20 cellular contexts compared by ENCODE assay signal in genomic region chr4:146495277-146495676, GRCh38. TPM values are rescaled to one million over a fixed set of nuclear protein-coding genes. Genes with fewer than 3 reads are reported as not detected.
DNase-seq lines count a peak whose midpoint lies in the region; ATAC-seq, FAIRE-seq and TF ChIP-seq lines count a peak whose summit lies in the region.
"Had no signal": no experiment of that assay in that cellular context is flagged by ENCODE, and none has a peak within 500 bp of the region (broad histone marks: within the 10 kb centered on the region; RNA-seq: fewer than 3 reads in every experiment).

No MANE protein-coding gene starts in this region.

- no peak for TF ChIP-seq RAD21 in K562 (CRISPR knock-in tag; conservative IDR thresholded peaks at IDR 0.05 in 1 of 2, IDR thresholded peaks at IDR 0.05 in 1 of 2)

- H3K4me1 ChIP-seq in CD8-positive, alpha-beta memory T cell (ENCODE audit: insufficient read depth, low read length): no peaks in the 10 kb centered on the region
- no peaks in the 10 kb centered on the region for H3K4me1 ChIP-seq in K562 (replicated peaks in 1 of 2; ENCODE audit: control insufficient read depth in 2 of 2, insufficient read depth in 2 of 2, low read length in 2 of 2)
- H3K4me1 ChIP-seq: BLaER1 treated with 17β-estradiol and CSF1 and Interleukin-3, amounts not matched to agents 10 nM and 100 nM; heart left ventricle; parathyroid adenoma; spleen had no signal

- no TSS peak for BruUV-seq in K562 (replicated peaks; lab: Mats Ljungman, UMichigan)

- peaks cover 2 to 12% (median 7%) of the 10 kb centered on the region in 3 donors for H3K36me3 Mint-ChIP-seq in CD8-positive, alpha-beta memory T cell

- no peak overlapping the region for H3K27ac ChIP-seq in CD8-positive, alpha-beta memory T cell (ENCODE audit: low read depth, low read length)
- no peak overlapping the region for H3K27ac ChIP-seq in K562 (ENCODE audit: extremely low read depth, low read depth, low read length)
- H3K27ac ChIP-seq: BLaER1 treated with 17β-estradiol and CSF1 and Interleukin-3, amounts not matched to agents 10 nM and 100 nM; heart left ventricle; parathyroid adenoma; spleen had no signal

- intact Hi-C loops in K562 (cut with micrococcal nuclease): no loop called here

- H3K79me2 ChIP-seq in K562 (ENCODE audit: control insufficient read depth, insufficient read depth, low read length): no peaks in the 10 kb centered on the region
- H3K79me2 ChIP-seq: parathyroid adenoma had no signal

- FAIRE-seq in K562 (lab: Jason Lieb, UNC): no peak

- no peaks in the 10 kb centered on the region for H3K9me3 Mint-ChIP-seq in CD8-positive, alpha-beta memory T cell
- H3K9me3 Mint-ChIP-seq: activated CD4-positive, alpha-beta memory T cell treated with anti-CD3 and anti-CD28 coated beads for 36 hours; endodermal cell had no signal

- no peaks in the 10 kb centered on the region for H3K27me3 Mint-ChIP-seq in CD8-positive, alpha-beta memory T cell
- H3K27me3 Mint-ChIP-seq: activated CD4-positive, alpha-beta memory T cell treated with anti-CD3 and anti-CD28 coated beads for 36 hours had no signal

- no peaks in the 10 kb centered on the region; the same call in 1 of the 2 replicates for H4K20me1 ChIP-seq in K562 (replicated peaks; ENCODE audit: control insufficient read depth, insufficient read depth, low read length)
- H4K20me1 ChIP-seq: BLaER1 treated with 17β-estradiol and CSF1 and Interleukin-3, amounts not matched to agents 10 nM and 100 nM had no signal

- no peaks in the 10 kb centered on the region for H3K9me1 ChIP-seq in K562 (ENCODE audit: control insufficient read depth, insufficient read depth, low read length)

- TF ChIP-seq POLR2A in K562 (conservative IDR thresholded peaks at IDR 0.05): no peak

- ATAC-seq in K562: no peak
- ATAC-seq: heart left ventricle, mucosa of descending colon had no signal

- no peak overlapping the region for H3K4me3 Mint-ChIP-seq in CD8-positive, alpha-beta memory T cell
- H3K4me3 Mint-ChIP-seq: activated CD4-positive, alpha-beta memory T cell treated with anti-CD3 and anti-CD28 coated beads for 36 hours; endodermal cell had no signal

- H2AFZ ChIP-seq in K562 (ENCODE audit: low read depth, low read length): no peak overlapping the region
- H2AFZ ChIP-seq: parathyroid adenoma had no signal

- peaks cover 23 to 52% (median 48%) of the 10 kb centered on the region in 3 donors for H3K4me1 Mint-ChIP-seq in CD8-positive, alpha-beta memory T cell

- no peaks in the 10 kb centered on the region for H3K36me3 ChIP-seq in CD8-positive, alpha-beta memory T cell (ENCODE audit: insufficient read depth, low read length)
- H3K36me3 ChIP-seq in K562 (ENCODE audit: control insufficient read depth, insufficient read depth, low read length): no peaks in the 10 kb centered on the region
- H3K36me3 ChIP-seq: spleen had no signal

- H3K27ac Mint-ChIP-seq in CD8-positive, alpha-beta memory T cell: peak overlapping the region in 5 of 8 donors; percentile 7 to 62 (median 8)
- H3K27ac Mint-ChIP-seq: activated CD4-positive, alpha-beta memory T cell treated with anti-CD3 and anti-CD28 coated beads for 36 hours; endodermal cell had no signal

- H3K27me3 ChIP-seq in CD8-positive, alpha-beta memory T cell (ENCODE audit: insufficient read depth, low read length, poor library complexity, severe bottlenecking): no peaks in the 10 kb centered on the region
- H3K27me3 ChIP-seq in K562 (ENCODE audit: control insufficient read depth in 2 of 2, insufficient read depth in 2 of 2, low read length in 2 of 2): no peaks in the 10 kb centered on the region
- H3K27me3 ChIP-seq: BLaER1 treated with 17β-estradiol and CSF1 and Interleukin-3, amounts not matched to agents 10 nM and 100 nM; heart left ventricle; spleen had no signal

- no peak overlapping the region for H3K4me3 ChIP-seq in CD8-positive, alpha-beta memory T cell (ENCODE audit: low read length)
- H3K4me3 ChIP-seq in K562: no peak overlapping the region
- H3K4me3 ChIP-seq: BLaER1 treated with 17β-estradiol and CSF1 and Interleukin-3, amounts not matched to agents 10 nM and 100 nM; heart left ventricle; mucosa of descending colon; spleen had no signal

- CTCF ChIA-PET in CD8-positive, alpha-beta memory T cell (lab: Charles Lee): no interaction called here
- CTCF ChIA-PET in K562 (lab: Yijun Ruan, JAX; ENCODE audit: low intra/inter-chr PET ratio) (no interaction called here), GM10248 (lab: Yijun Ruan, JAX) (interaction anchor here (1.4 kb wide), 1 partner anchor 12 kb away, joined by 3 read pairs; no protein-coding TSS in a partner anchor)

- POLR2A ChIA-PET in CD8-positive, alpha-beta memory T cell (lab: Charles Lee): no interaction called here
- POLR2A ChIA-PET in K562 (lab: Yijun Ruan, JAX) (no interaction called here), GM10248 (lab: Yijun Ruan, JAX) (no interaction called here)

- no peak for TF ChIP-seq EP300 in K562 (IDR thresholded peaks at IDR 0.05; ENCODE audit: low read length)

- H3K9me3 ChIP-seq in CD8-positive, alpha-beta memory T cell (ENCODE audit: low read length): no peaks in the 10 kb centered on the region
- no peaks in the 10 kb centered on the region for H3K9me3 ChIP-seq in K562 (replicated peaks; ENCODE audit: control insufficient read depth, insufficient read depth, low read depth, low read length)
- H3K9me3 ChIP-seq: BLaER1 treated with 17β-estradiol and CSF1 and Interleukin-3, amounts not matched to agents 10 nM and 100 nM; heart left ventricle; mucosa of descending colon; spleen had no signal

- WGBS in K562 (ENCODE audit: insufficient coverage, low coverage, missing lambda C conversion rate): 25% methylated on average over 1 of the region's 1 CpG

- no peak overlapping the region for H3K4me2 ChIP-seq in K562 (ENCODE audit: insufficient read depth, low read length)
- H3K4me2 ChIP-seq: BLaER1 treated with 17β-estradiol and CSF1 and Interleukin-3, amounts not matched to agents 10 nM and 100 nM had no signal

- in situ Hi-C loops in K562 (cut with MboI): no loop called here

- DNase-seq in CD8-positive, alpha-beta memory T cell: no peak
- DNase-seq in HT1080 (ENCODE audit: low read depth): peak; percentile 20
- DNase-seq in K562 (ENCODE audit: extremely low read depth in 1 of 4, low spot score in 3 of 4): no peak
- peak; percentile 8 for DNase-seq in kidney tubule cell (ENCODE audit: low spot score)
- no peak for DNase-seq in globus pallidus (ENCODE audit: low spot score)
- DNase-seq in iPS-NIHi7 (ENCODE audit: extremely low spot score): no peak
- DNase-seq in GM19240 (ENCODE audit: insufficient read length, low spot score): no peak
- no peak for DNase-seq in GM10248 (ENCODE audit: extremely low spot score)
- DNase-seq: activated CD4-positive, alpha-beta memory T cell treated with anti-CD3 and anti-CD28 coated beads for 36 hours; caudate nucleus; DMS79; endodermal cell; heart left ventricle; mucosa of descending colon; NCI-H82; SHP77 treated with DMSO at 0.1 percent for 48 hours; spleen; T-helper 9 cell had no signal

- no peak overlapping the region for H3K9ac ChIP-seq in K562 (ENCODE audit: insufficient read depth in 1 of 2, low read depth in 2 of 2, low read length in 2 of 2)
- H3K9ac ChIP-seq: BLaER1 treated with 17β-estradiol and CSF1 and Interleukin-3, amounts not matched to agents 10 nM and 100 nM; parathyroid adenoma had no signal

- TF ChIP-seq CTCF in K562 (IDR thresholded peaks at IDR 0.05 in 2 of 3, conservative IDR thresholded peaks at IDR 0.05 in 1 of 3; ENCODE audit: insufficient read depth in 2 of 3, low read depth in 1 of 3, low read length in 3 of 3): no peak
- TF ChIP-seq CTCF in GM10248 (IDR thresholded peaks at IDR 0.05; ENCODE audit: control extremely low read depth, extremely low read depth, low read depth, missing control alignments): no peak

TF ChIP-seq in K562, 482 proteins besides CTCF, POLR2A, EP300 and RAD21 (continues in another document):
- no peak for TF ChIP-seq ZNF707 (CRISPR knock-in tag; conservative IDR thresholded peaks at IDR 0.05)
- TF ChIP-seq TOE1 (IDR thresholded peaks at IDR 0.05; ENCODE audit: borderline replicate concordance): no peak
- TF ChIP-seq TOE1 (CRISPR knock-in tag; IDR thresholded peaks at IDR 0.05; ENCODE audit: borderline replicate concordance, low read depth): no peak
- TF ChIP-seq TEAD1 (CRISPR knock-in tag; IDR thresholded peaks at IDR 0.05): 0 out of 4 replicates have a peak, but pooled peaks of 1 of the 2 experiments have one; percentile 47
- TF ChIP-seq KDM1A (IDR thresholded peaks at IDR 0.05): peak; percentile 74 to 79; a peak in 3 of 4 replicates
- no peak for TF ChIP-seq ZNF778 (CRISPR knock-in tag; IDR thresholded peaks at IDR 0.05)
- TF ChIP-seq RCOR1 (IDR thresholded peaks at IDR 0.05; ENCODE audit: borderline replicate concordance in 1 of 2, low read depth in 2 of 2, low read length in 2 of 2): peak in 1 of 2 experiments; percentile 58; a peak in 1 of 4 replicates

RNA-seq across cellular contexts. Expression of gene SLC10A7, which starts 26.5 kb away (rescaled TPM):
- total RNA-seq in CD8-positive, alpha-beta memory T cell: 10 to 100 TPM; 13.0 to 15.7 TPM
- polyA plus RNA-seq in CD8-positive, alpha-beta memory T cell: 9.0 TPM
- 5.6 and 5.8 TPM in 2 replicates for total RNA-seq in HT1080 (2014; rRNA removed; shearing (Covaris generic))
- 5.0 and 6.2 TPM in 2 replicates for polyA plus RNA-seq in HT1080 (2015; cell fraction: cytosol; rRNA removed)
- 8.9 and 9.7 TPM in 2 replicates for polyA plus RNA-seq in HT1080 (2015; cell fraction: nucleus; rRNA removed)
- total RNA-seq in K562 (2011; cell fraction: chromatin; rRNA removed; ENCODE audit: low replicate concordance): 32.0 and 65.9 TPM in 2 replicates
- total RNA-seq in K562 (2011; cell fraction: nucleolus; rRNA removed): 18.0 and 21.6 TPM in 2 replicates
- 41.2 and 63.6 TPM in 2 replicates for total RNA-seq in K562 (2011; cell fraction: nucleoplasm; rRNA removed)
- total RNA-seq in K562 (2014; rRNA removed): 11.4 and 16.1 TPM in 2 replicates
- total RNA-seq in K562 (2014; rRNA removed; fragmentation: Illumina TruSeq; extraction: Trizol): 22.8 and 25.3 TPM in 2 replicates
- total RNA-seq in K562 (2015; rRNA removed; fragmentation: Illumina TruSeq; extraction: Trizol): 17.5 and 18.7 TPM in 2 replicates
- 13.9 and 14.8 TPM in 2 replicates for total RNA-seq in K562 (2021)
- 18.9 and 21.5 TPM in 2 replicates for polyA plus RNA-seq in K562 (2011; rRNA removed)
- polyA plus RNA-seq in K562 (2011; cell fraction: cytosol; rRNA removed): 6.6 and 17.5 TPM in 2 replicates
- 13.3 and 21.5 TPM in 2 replicates for polyA plus RNA-seq in K562 (2011; cell fraction: nucleus; rRNA removed)
- 7.7 and 11.9 TPM in 2 replicates for polyA plus RNA-seq in K562 (2012)
- 13.6 and 18.2 TPM in 2 replicates for polyA plus RNA-seq in K562 (2014; fragmentation: Illumina TruSeq; extraction: Trizol)
- polyA plus RNA-seq in K562 (2014; fragmentation: Nextera tagmentation; extraction: Ambion mirVana): 1 to 10 TPM; 6.4 to 8.9 TPM
- 9.6 and 13.6 TPM in 2 replicates for polyA plus RNA-seq in K562 (2014; rRNA removed)
- 32.3 and 37.2 TPM in 2 replicates for polyA minus RNA-seq in K562 (2011; rRNA and poly(A)+ RNA removed)
- 12.5 and 12.7 TPM in 2 replicates for polyA minus RNA-seq in K562 (2011; cell fraction: cytosol; rRNA and poly(A)+ RNA removed)
- polyA minus RNA-seq in K562 (2011; cell fraction: nucleus; rRNA and poly(A)+ RNA removed): 26.8 and 53.9 TPM in 2 replicates

Comparison
In these comparisons a context has a peak if more than half of its experiments do, and no peak if none do; other contexts are left out.
1. DNase-seq: peak in HT1080 (single experiment) and kidney tubule cell (single experiment); none in CD8-positive, alpha-beta memory T cell (0 of 5), K562 (0 of 4), globus pallidus (single experiment), iPS-NIHi7 (single experiment), GM19240 (single experiment) and GM10248 (single experiment).